ENCODE assay signal across 8 cellular contexts in genomic region chr2:115290478-115290877, GRCh38.
"Had no signal": no experiment of that assay in that cellular context is flagged by ENCODE, and none has a peak within 500 bp of the region (broad histone marks: within the 10 kb centered on the region; RNA-seq: fewer than 3 reads in every experiment).

No MANE protein-coding gene starts in this region.

- ATAC-seq: GM12878 had no signal

- DNase-seq: GDM1, GF-D8 had no signal

- H3K4me3 ChIP-seq: GM12878 had no signal

- FAIRE-seq: G401.6, GM12878, GM12891, GM12892, GM18507, GM19239 had no signal
